13 cellular contexts compared by ENCODE assay signal in genomic region chr1:1876335-1876935, GRCh38. TPM values are rescaled to one million over a fixed set of nuclear protein-coding genes. Genes with fewer than 3 reads are reported as not detected.
DNase-seq lines count a peak whose midpoint lies in the region; ATAC-seq lines count a peak whose summit lies in the region.
"Had no signal": no experiment of that assay in that cellular context is flagged by ENCODE, and none has a peak within 500 bp of the region (broad histone marks: within the 10 kb centered on the region; RNA-seq: fewer than 3 reads in every experiment).

No MANE protein-coding gene starts in this region.

- peaks cover 43 to 56% of the 10 kb centered on the region in 2 experiments for H3K36me3 ChIP-seq in mesenchymal stem cell (ENCODE audit: control insufficient read depth in 1 of 2, insufficient read depth in 2 of 2, low read depth in 1 of 2, low read length in 2 of 2)
- H3K36me3 ChIP-seq: neural progenitor cell had no signal

- H3K14ac ChIP-seq in mesenchymal stem cell (ENCODE audit: low read length in 2 of 2): no peak overlapping the region

- no peak overlapping the region for H2BK5ac ChIP-seq in mesenchymal stem cell (ENCODE audit: low read depth, low read length, poor library complexity, severe bottlenecking)

- no peak overlapping the region for H2BK12ac ChIP-seq in mesenchymal stem cell (ENCODE audit: low read length in 2 of 2)

- H2BK120ac ChIP-seq in mesenchymal stem cell (ENCODE audit: low read depth, low read length): no peak overlapping the region

- no peak overlapping the region for H3K4ac ChIP-seq in mesenchymal stem cell (ENCODE audit: low read depth in 1 of 2, low read length in 2 of 2)

- peak overlapping the region; percentile 35 for H3K27ac ChIP-seq in mesenchymal stem cell (ENCODE audit: low read length, poor library complexity, severe bottlenecking)
- H3K27ac ChIP-seq: neural progenitor cell had no signal

- H2AFZ ChIP-seq in mesenchymal stem cell (ENCODE audit: low read depth, low read length): no peak overlapping the region
- H2AFZ ChIP-seq: neural progenitor cell had no signal

- no peaks in the 10 kb centered on the region for H3K27me3 Mint-ChIP-seq in activated T-cell treated with anti-CD3 and anti-CD28 coated beads, Interleukin-2, amount 50 U/mL, for 4 hours (ENCODE audit: low read depth)
- no peaks in the 10 kb centered on the region for H3K27me3 Mint-ChIP-seq in activated T-helper 2 cell treated with anti-CD3 and anti-CD28 coated beads, Interferon-gamma antibody, Interleukin-2, Interleukin-4, amounts not matched to agents 10 μg/mL and 5 μg/mL and 100 μg/mL, durations not matched to agents 14 hours and 24 hours and 36 hours (ENCODE audit: low read depth)
- H3K27me3 Mint-ChIP-seq in stimulated activated naive CD8-positive, alpha-beta T cell treated with anti-CD3 and anti-CD28 coated beads, Interleukin-15, amount 100 ng/mL, for 72 hours: no peaks in the 10 kb centered on the region
- H3K27me3 Mint-ChIP-seq: activated CD4-positive, alpha-beta T cell treated with anti-CD3 and anti-CD28 coated beads, Interleukin-2, amount 10 ng/mL, durations not matched to agents 7 days and 5 days had no signal

- no peak overlapping the region for H3K18ac ChIP-seq in mesenchymal stem cell (ENCODE audit: low read depth in 1 of 2, low read length in 2 of 2)

- no peak overlapping the region for H4K91ac ChIP-seq in mesenchymal stem cell (ENCODE audit: low read length)

- H4K8ac ChIP-seq in mesenchymal stem cell (ENCODE audit: low read length): no peak overlapping the region

- WGBS in mesenchymal stem cell: 89% methylated on average over 10 of the region's 11 CpGs

- no peak overlapping the region for H2BK15ac ChIP-seq in mesenchymal stem cell (ENCODE audit: low read depth, poor library complexity, severe bottlenecking)

- intact Hi-C loops in activated T-helper 2 cell treated with anti-CD3 and anti-CD28 coated beads, Interferon-gamma antibody, Interleukin-2, Interleukin-4, amounts not matched to agents 10 μg/mL and 5 μg/mL and 100 μg/mL, durations not matched to agents 14 hours and 24 hours and 36 hours (cut with micrococcal nuclease): no loop called here

- peaks cover 22% of the 10 kb centered on the region for H3K4me1 ChIP-seq in mesenchymal stem cell (ENCODE audit: control insufficient read depth, insufficient read depth, low read depth, low read length)
- H3K4me1 ChIP-seq: neural progenitor cell had no signal

- H3K4me3 ChIP-seq in mesenchymal stem cell (ENCODE audit: insufficient read depth in 1 of 2, low read depth in 1 of 2, low read length in 2 of 2): no peak overlapping the region
- H3K4me3 ChIP-seq: heart right ventricle, neural progenitor cell had no signal

- no peaks in the 10 kb centered on the region for H3K9me3 Mint-ChIP-seq in activated T-cell treated with anti-CD3 and anti-CD28 coated beads, Interleukin-2, amount 50 U/mL, for 4 hours
- no peaks in the 10 kb centered on the region for H3K9me3 Mint-ChIP-seq in activated T-helper 2 cell treated with anti-CD3 and anti-CD28 coated beads, Interferon-gamma antibody, Interleukin-2, Interleukin-4, amounts not matched to agents 10 μg/mL and 5 μg/mL and 100 μg/mL, durations not matched to agents 14 hours and 24 hours and 36 hours
- no peaks in the 10 kb centered on the region for H3K9me3 Mint-ChIP-seq in stimulated activated naive CD8-positive, alpha-beta T cell treated with anti-CD3 and anti-CD28 coated beads, Interleukin-15, amount 100 ng/mL, for 72 hours
- H3K9me3 Mint-ChIP-seq: activated CD4-positive, alpha-beta T cell treated with anti-CD3 and anti-CD28 coated beads, Interleukin-2, amount 10 ng/mL, durations not matched to agents 7 days and 5 days had no signal

- H3K9me3 ChIP-seq in mesenchymal stem cell (ENCODE audit: control insufficient read depth, low read length): no peaks in the 10 kb centered on the region
- H3K9me3 ChIP-seq: heart right ventricle had no signal

- peak overlapping the region; percentile 58 for H3K4me3 Mint-ChIP-seq in activated T-cell treated with anti-CD3 and anti-CD28 coated beads, Interleukin-2, amount 50 U/mL, for 4 hours
- H3K4me3 Mint-ChIP-seq in activated T-helper 2 cell treated with anti-CD3 and anti-CD28 coated beads, Interferon-gamma antibody, Interleukin-2, Interleukin-4, amounts not matched to agents 10 μg/mL and 5 μg/mL and 100 μg/mL, durations not matched to agents 14 hours and 24 hours and 36 hours (ENCODE audit: low read depth): peak overlapping the region; percentile 61
- H3K4me3 Mint-ChIP-seq in stimulated activated naive CD8-positive, alpha-beta T cell treated with anti-CD3 and anti-CD28 coated beads, Interleukin-15, amount 100 ng/mL, for 72 hours: peak overlapping the region; percentile 53 to 71
- H3K4me3 Mint-ChIP-seq: activated CD4-positive, alpha-beta T cell treated with anti-CD3 and anti-CD28 coated beads, Interleukin-2, amount 10 ng/mL, durations not matched to agents 7 days and 5 days had no signal

- no peaks in the 10 kb centered on the region for H3K79me1 ChIP-seq in mesenchymal stem cell (replicated peaks; ENCODE audit: low read length, poor library complexity, severe bottlenecking)

- peaks cover 30% of the 10 kb centered on the region for H3K36me3 Mint-ChIP-seq in activated T-cell treated with anti-CD3 and anti-CD28 coated beads, Interleukin-2, amount 50 U/mL, for 4 hours (ENCODE audit: insufficient read depth)
- peaks cover 65% of the 10 kb centered on the region for H3K36me3 Mint-ChIP-seq in activated T-helper 2 cell treated with anti-CD3 and anti-CD28 coated beads, Interferon-gamma antibody, Interleukin-2, Interleukin-4, amounts not matched to agents 10 μg/mL and 5 μg/mL and 100 μg/mL, durations not matched to agents 14 hours and 24 hours and 36 hours (ENCODE audit: low read depth)

- no peak overlapping the region for H3K9ac ChIP-seq in mesenchymal stem cell (ENCODE audit: low read length)
- H3K9ac ChIP-seq: neural progenitor cell had no signal

- H3K4me1 Mint-ChIP-seq in activated T-cell treated with anti-CD3 and anti-CD28 coated beads, Interleukin-2, amount 50 U/mL, for 4 hours (ENCODE audit: low read depth): peaks cover 82% of the 10 kb centered on the region
- peaks cover 49% of the 10 kb centered on the region for H3K4me1 Mint-ChIP-seq in activated T-helper 2 cell treated with anti-CD3 and anti-CD28 coated beads, Interferon-gamma antibody, Interleukin-2, Interleukin-4, amounts not matched to agents 10 μg/mL and 5 μg/mL and 100 μg/mL, durations not matched to agents 14 hours and 24 hours and 36 hours (ENCODE audit: low read depth)
- H3K4me1 Mint-ChIP-seq in stimulated activated naive CD8-positive, alpha-beta T cell treated with anti-CD3 and anti-CD28 coated beads, Interleukin-15, amount 100 ng/mL, for 72 hours: peaks cover 67% of the 10 kb centered on the region
- H3K4me1 Mint-ChIP-seq: neural progenitor cell had no signal

- H2AK5ac ChIP-seq in mesenchymal stem cell (ENCODE audit: low read length, severe bottlenecking): no peak overlapping the region

- DNase-seq in activated T-cell treated with anti-CD3 and anti-CD28 coated beads, Interleukin-2, amount 50 U/mL, for 4 hours: no peak
- DNase-seq in activated T-cell treated with anti-CD3 and anti-CD28 coated beads for 4 hours (no peak), mesenchymal stem cell (no peak), SIG-M5 treated with dmso at 0.1 percent for 504 hours (lab: John Stamatoyannopoulos, UW; ENCODE audit: unreplicated experiment) (no peak), OCI-M1 (lab: John Stamatoyannopoulos, UW) (no peak)
- DNase-seq in activated T-helper 2 cell treated with anti-CD3 and anti-CD28 coated beads, Interferon-gamma antibody, Interleukin-2, Interleukin-4, amounts not matched to agents 10 μg/mL and 5 μg/mL and 100 μg/mL, durations not matched to agents 14 hours and 24 hours and 36 hours (ENCODE audit: low spot score): no peak
- no peak for DNase-seq in stimulated activated naive CD8-positive, alpha-beta T cell treated with anti-CD3 and anti-CD28 coated beads, Interleukin-15, amount 100 ng/mL, for 72 hours
- DNase-seq in stimulated activated CD4-positive, alpha-beta T cell treated with anti-CD3 and anti-CD28 coated beads, Interleukin-4, amount 100 ng/mL, for 1 hour: no peak
- DNase-seq: activated CD4-positive, alpha-beta T cell treated with anti-CD3 and anti-CD28 coated beads, Interleukin-2, amount 10 ng/mL, durations not matched to agents 7 days and 5 days; heart right ventricle had no signal

- ATAC-seq in activated T-cell treated with anti-CD3 and anti-CD28 coated beads, Interleukin-2, amount 50 U/mL, for 4 hours: no peak
- ATAC-seq in stimulated activated naive CD8-positive, alpha-beta T cell treated with anti-CD3 and anti-CD28 coated beads, Interleukin-15, amount 100 ng/mL, for 72 hours: peak; percentile 17
- ATAC-seq: heart right ventricle had no signal

- no peaks in the 10 kb centered on the region for H3K27me3 ChIP-seq in mesenchymal stem cell (ENCODE audit: control insufficient read depth in 1 of 2, insufficient read depth in 1 of 2, low read length in 2 of 2)
- H3K27me3 ChIP-seq: heart right ventricle, neural progenitor cell had no signal

- peak overlapping the region; percentile 87 for H3K27ac Mint-ChIP-seq in activated T-helper 2 cell treated with anti-CD3 and anti-CD28 coated beads, Interferon-gamma antibody, Interleukin-2, Interleukin-4, amounts not matched to agents 10 μg/mL and 5 μg/mL and 100 μg/mL, durations not matched to agents 14 hours and 24 hours and 36 hours
- no peak overlapping the region for H3K27ac Mint-ChIP-seq in stimulated activated naive CD8-positive, alpha-beta T cell treated with anti-CD3 and anti-CD28 coated beads, Interleukin-15, amount 100 ng/mL, for 72 hours
- H3K27ac Mint-ChIP-seq: activated CD4-positive, alpha-beta T cell treated with anti-CD3 and anti-CD28 coated beads, Interleukin-2, amount 10 ng/mL, durations not matched to agents 7 days and 5 days; neural progenitor cell had no signal

- H3K23ac ChIP-seq in mesenchymal stem cell (ENCODE audit: low read length in 2 of 2): no peak overlapping the region

- H3K4me2 ChIP-seq in mesenchymal stem cell (ENCODE audit: low read length, poor library complexity, severe bottlenecking): no peak overlapping the region
- H3K4me2 ChIP-seq: neural progenitor cell had no signal

RNA-seq across cellular contexts. Expression of gene GNB1, which starts 14.5 kb away (rescaled TPM):
- total RNA-seq in activated T-cell treated with anti-CD3 and anti-CD28 coated beads, Interleukin-2, amount 50 U/mL, for 4 hours: 100 to 1,000 TPM; 354 to 395 (median 387) TPM
- total RNA-seq in activated T-helper 2 cell treated with anti-CD3 and anti-CD28 coated beads, Interferon-gamma antibody, Interleukin-2, Interleukin-4, amounts not matched to agents 10 μg/mL and 5 μg/mL and 100 μg/mL, durations not matched to agents 14 hours and 24 hours and 36 hours: 452 and 471 TPM in 2 replicates
- polyA plus RNA-seq in mesenchymal stem cell (2013, experiment 1 of 2): 252 TPM
- polyA plus RNA-seq in mesenchymal stem cell (2013, experiment 2 of 2): 253 TPM

RNA-seq across cellular contexts. Expression of gene CALML6, which starts 38.6 kb away (rescaled TPM):
- under 1 TPM; 0.38 to 0.61 (median 0.51) TPM for total RNA-seq in activated T-cell treated with anti-CD3 and anti-CD28 coated beads, Interleukin-2, amount 50 U/mL, for 4 hours
- 0.18 and 0.32 TPM in 2 replicates for total RNA-seq in activated T-helper 2 cell treated with anti-CD3 and anti-CD28 coated beads, Interferon-gamma antibody, Interleukin-2, Interleukin-4, amounts not matched to agents 10 μg/mL and 5 μg/mL and 100 μg/mL, durations not matched to agents 14 hours and 24 hours and 36 hours
- polyA plus RNA-seq in mesenchymal stem cell (2013, experiment 1 of 2): 0.25 TPM
- 0.25 TPM for polyA plus RNA-seq in mesenchymal stem cell (2013, experiment 2 of 2)
- total RNA-seq: epithelial cell of proximal tubule, HT1080 had no signal

RNA-seq across cellular contexts. Expression of gene TMEM52, which starts 42.6 kb away (rescaled TPM):
- 1 to 10 TPM; 2.4 to 3.5 (median 2.5) TPM for total RNA-seq in activated T-cell treated with anti-CD3 and anti-CD28 coated beads, Interleukin-2, amount 50 U/mL, for 4 hours
- total RNA-seq in activated T-helper 2 cell treated with anti-CD3 and anti-CD28 coated beads, Interferon-gamma antibody, Interleukin-2, Interleukin-4, amounts not matched to agents 10 μg/mL and 5 μg/mL and 100 μg/mL, durations not matched to agents 14 hours and 24 hours and 36 hours: 0.94 and 1.2 TPM in 2 replicates
- polyA plus RNA-seq in mesenchymal stem cell (2013, experiment 1 of 2): 0.95 TPM
- polyA plus RNA-seq in mesenchymal stem cell (2013, experiment 2 of 2): 1.1 TPM
- total RNA-seq: activated CD4-positive, alpha-beta T cell treated with anti-CD3 and anti-CD28 coated beads, Interleukin-2, amount 10 ng/mL, durations not matched to agents 7 days and 5 days had no signal
